9 cellular contexts compared by ENCODE assay signal in genomic region chr4:41611881-41612871, GRCh38.
DNase-seq lines count a peak whose midpoint lies in the region; ATAC-seq and TF ChIP-seq lines count a peak whose summit lies in the region.
"Had no signal": no experiment of that assay in that cellular context is flagged by ENCODE, and none has a peak within 500 bp of the region (broad histone marks: within the 10 kb centered on the region; RNA-seq: fewer than 3 reads in every experiment).

No MANE protein-coding gene starts in this region.

- intact Hi-C loops in left ventricle myocardium superior (cut with micrococcal nuclease) = no loop called here
- intact Hi-C loops in activated T-helper 1 cell treated with anti-CD3 and anti-CD28 coated beads, Interleukin-12 subunit alpha, Interleukin-12 subunit beta, Interleukin-2, Interleukin-4 antibody, amounts not matched to agents 30 ng/mL and 10 ng/mL and 1 ng/mL, durations not matched to agents 14 hours and 24 hours and 36 hours (cut with micrococcal nuclease) = no loop called here

- H3K9me3 ChIP-seq in Peyer's patch = no peaks in the 10 kb centered on the region
- H3K9me3 ChIP-seq: neutrophil had no signal

- no peaks in the 10 kb centered on the region for H3K27me3 ChIP-seq in Peyer's patch
- H3K27me3 ChIP-seq: neutrophil had no signal

- H3K36me3 ChIP-seq in Peyer's patch = no peaks in the 10 kb centered on the region
- H3K36me3 ChIP-seq: neutrophil had no signal

- no peak for TF ChIP-seq POLR2A in Peyer's patch (IDR thresholded peaks at IDR 0.05)

- peak overlapping the region; percentile 55 for H3K4me3 Mint-ChIP-seq in WTC11
- H3K4me3 Mint-ChIP-seq in activated T-helper 1 cell treated with anti-CD3 and anti-CD28 coated beads, Interleukin-12 subunit alpha, Interleukin-12 subunit beta, Interleukin-2, Interleukin-4 antibody, amounts not matched to agents 30 ng/mL and 10 ng/mL and 1 ng/mL, durations not matched to agents 14 hours and 24 hours and 36 hours = no peak overlapping the region

- no peaks in the 10 kb centered on the region for H3K9me3 Mint-ChIP-seq in WTC11
- H3K9me3 Mint-ChIP-seq in activated T-helper 1 cell treated with anti-CD3 and anti-CD28 coated beads, Interleukin-12 subunit alpha, Interleukin-12 subunit beta, Interleukin-2, Interleukin-4 antibody, amounts not matched to agents 30 ng/mL and 10 ng/mL and 1 ng/mL, durations not matched to agents 14 hours and 24 hours and 36 hours = no peaks in the 10 kb centered on the region

- peak overlapping the region; percentile 52; the same call in 1 of the 2 replicates for H3K27ac Mint-ChIP-seq in WTC11
- H3K27ac Mint-ChIP-seq in activated T-helper 1 cell treated with anti-CD3 and anti-CD28 coated beads, Interleukin-12 subunit alpha, Interleukin-12 subunit beta, Interleukin-2, Interleukin-4 antibody, amounts not matched to agents 30 ng/mL and 10 ng/mL and 1 ng/mL, durations not matched to agents 14 hours and 24 hours and 36 hours = no peak overlapping the region

- CTCF ChIA-PET in WTC11 (lab: Charles Lee) = interaction anchor here (0.5 to 1.6 kb wide), 4 partner anchors 9 to 264 kb away, joined by 3 to 5 read pairs (median 4); no protein-coding TSS in a partner anchor

- peaks cover 33% of the 10 kb centered on the region for H3K4me1 Mint-ChIP-seq in WTC11
- no peaks in the 10 kb centered on the region for H3K4me1 Mint-ChIP-seq in activated T-helper 1 cell treated with anti-CD3 and anti-CD28 coated beads, Interleukin-12 subunit alpha, Interleukin-12 subunit beta, Interleukin-2, Interleukin-4 antibody, amounts not matched to agents 30 ng/mL and 10 ng/mL and 1 ng/mL, durations not matched to agents 14 hours and 24 hours and 36 hours (ENCODE audit: low read depth)

- H3K27ac ChIP-seq in Peyer's patch = peak overlapping the region in 2 of 4 donors; percentile 9 to 55
- H3K27ac ChIP-seq: neutrophil had no signal

- peak; percentile 53 for ATAC-seq in WTC11
- ATAC-seq in left ventricle myocardium superior = peak; percentile 93

- POLR2A ChIA-PET in WTC11 (lab: Charles Lee) = interaction anchor here (0.7 to 1.0 kb wide), 2 partner anchors 13 to 711 kb away, joined by 4 to 5 read pairs; no protein-coding TSS in a partner anchor

- DNase-seq in GM04504 (ENCODE audit: low read depth) (peak; percentile 35), WTC11 (ENCODE audit: low spot score) (peak; percentile 28), left ventricle myocardium superior (peak; percentile 79), putamen (ENCODE audit: low spot score) (peak; percentile 95), MV-4-11 (lab: John Stamatoyannopoulos, UW) (no peak), Peyer's patch (no peak)
- no peak for DNase-seq in activated naive CD4-positive, alpha-beta T cell (lab: John Stamatoyannopoulos, UW)
- DNase-seq in activated T-helper 1 cell treated with anti-CD3 and anti-CD28 coated beads, Interleukin-12 subunit alpha, Interleukin-12 subunit beta, Interleukin-2, Interleukin-4 antibody, amounts not matched to agents 30 ng/mL and 10 ng/mL and 1 ng/mL, durations not matched to agents 14 hours and 24 hours and 36 hours (ENCODE audit: low spot score) = no peak

- peaks cover 29% of the 10 kb centered on the region for H3K27me3 Mint-ChIP-seq in WTC11 (ENCODE audit: low read depth)
- H3K27me3 Mint-ChIP-seq in activated T-helper 1 cell treated with anti-CD3 and anti-CD28 coated beads, Interleukin-12 subunit alpha, Interleukin-12 subunit beta, Interleukin-2, Interleukin-4 antibody, amounts not matched to agents 30 ng/mL and 10 ng/mL and 1 ng/mL, durations not matched to agents 14 hours and 24 hours and 36 hours (ENCODE audit: insufficient read depth) = no peaks in the 10 kb centered on the region

- no peaks in the 10 kb centered on the region for H3K36me3 Mint-ChIP-seq in WTC11
- H3K36me3 Mint-ChIP-seq in activated T-helper 1 cell treated with anti-CD3 and anti-CD28 coated beads, Interleukin-12 subunit alpha, Interleukin-12 subunit beta, Interleukin-2, Interleukin-4 antibody, amounts not matched to agents 30 ng/mL and 10 ng/mL and 1 ng/mL, durations not matched to agents 14 hours and 24 hours and 36 hours (ENCODE audit: low read depth) = no peaks in the 10 kb centered on the region

- peaks cover 0 to 19% (median 2%) of the 10 kb centered on the region in 4 donors for H3K4me1 ChIP-seq in Peyer's patch

- TF ChIP-seq CTCF in WTC11 (IDR thresholded peaks at IDR 0.05) (no peak), Peyer's patch (IDR thresholded peaks at IDR 0.05) (no peak)

- peak overlapping the region in 1 of 4 donors; percentile 6 for H3K4me3 ChIP-seq in Peyer's patch

TF ChIP-seq in WTC11, 78 proteins besides CTCF, POLR2A, EP300 and RAD21:
- TF ChIP-seq ZNF396 (CRISPR knock-in tag; IDR thresholded peaks at IDR 0.05; ENCODE audit: borderline replicate concordance) (no peak), RORB (CRISPR knock-in tag; IDR thresholded peaks at IDR 0.05) (no peak), ZBTB21 (CRISPR knock-in tag; IDR thresholded peaks at IDR 0.05; ENCODE audit: borderline replicate concordance) (no peak), CDX4 (CRISPR knock-in tag; IDR thresholded peaks at IDR 0.05; ENCODE audit: borderline replicate concordance) (no peak), ETV6 (CRISPR knock-in tag; IDR thresholded peaks at IDR 0.05) (no peak), SP1 (CRISPR knock-in tag; conservative IDR thresholded peaks at IDR 0.05) (no peak), ERG (CRISPR knock-in tag; IDR thresholded peaks at IDR 0.05) (no peak)
TF ChIP-seq in WTC11: peak in this region for 0.

Comparison
In these comparisons a context has a peak if more than half of its experiments do, and no peak if none do; other contexts are left out.
1. DNase-seq: peak in GM04504 (single experiment), WTC11 (single experiment), left ventricle myocardium superior (single experiment) and putamen (single experiment); none in activated naive CD4-positive, alpha-beta T cell (0 of 4), MV-4-11 (single experiment), Peyer's patch (0 of 3) and activated T-helper 1 cell treated with anti-CD3 and anti-CD28 coated beads, Interleukin-12 subunit alpha, Interleukin-12 subunit beta, Interleukin-2, Interleukin-4 antibody, amounts not matched to agents 30 ng/mL and 10 ng/mL and 1 ng/mL, durations not matched to agents 14 hours and 24 hours and 36 hours (single experiment).